12 cellular contexts compared by ENCODE assay signal in genomic region chr1:230153655-230154296, GRCh38.
DNase-seq lines count a peak whose midpoint lies in the region; ATAC-seq and TF ChIP-seq lines count a peak whose summit lies in the region.
"Had no signal": no experiment of that assay in that cellular context is flagged by ENCODE, and none has a peak within 500 bp of the region (broad histone marks: within the 10 kb centered on the region; RNA-seq: fewer than 3 reads in every experiment).

No MANE protein-coding gene starts in this region.

- peak overlapping the region; percentile 88 to 94 (median 91) for H3K27ac Mint-ChIP-seq in nephron
- H3K27ac Mint-ChIP-seq: activated T-helper 17 cell treated with anti-CD3 and anti-CD28 coated beads, Interleukin-2, amount 50 U/mL, for 72 hours had no signal

- TF ChIP-seq POLR2A in esophagus muscularis mucosa (IDR thresholded peaks at IDR 0.05; ENCODE audit: low read depth) = no peak
- TF ChIP-seq POLR2A in vagina (IDR thresholded peaks at IDR 0.05) = no peak

- 68% methylated on average over 10 of the region's 10 CpGs for WGBS in esophagus muscularis mucosa

- DNase-seq in NCI-H345 treated with DMSO at 0.1 percent for 48 hours (lab: John Stamatoyannopoulos, UW; ENCODE audit: unreplicated experiment) (peak; percentile 14), NCI-H345 (lab: John Stamatoyannopoulos, UW) (no peak), esophagus muscularis mucosa (ENCODE audit: extremely low spot score) (no peak), vagina (ENCODE audit: extremely low spot score in 2 of 2) (no peak), activated T-cell treated with anti-CD3 and anti-CD28 coated beads for 4 hours (no peak)
- DNase-seq: 8988T; NCI-H1694; stimulated activated CD4-positive, alpha-beta T cell treated with anti-CD3 and anti-CD28 coated beads, Interleukin-1b, Interleukin-23, amount 100 ng/mL, for 48 hours had no signal

- no peaks in the 10 kb centered on the region for H3K9me3 ChIP-seq in esophagus muscularis mucosa
- no peaks in the 10 kb centered on the region for H3K9me3 ChIP-seq in vagina

- TF ChIP-seq EP300 in esophagus muscularis mucosa (IDR thresholded peaks at IDR 0.05) = no peak

- ATAC-seq in HG03175 (IDR thresholded peaks at IDR 0.05; ENCODE audit: unreplicated experiment) (no peak), GM21576 (IDR thresholded peaks at IDR 0.05; ENCODE audit: unreplicated experiment) (no peak)
- ATAC-seq: activated T-helper 17 cell treated with anti-CD3 and anti-CD28 coated beads, Interleukin-2, amount 50 U/mL, for 72 hours had no signal

- H3K27me3 ChIP-seq in esophagus muscularis mucosa (no peaks in the 10 kb centered on the region), vagina (no peaks in the 10 kb centered on the region)

- peaks cover 37 to 87% (median 72%) of the 10 kb centered on the region in 4 donors for H3K4me1 ChIP-seq in esophagus muscularis mucosa
- H3K4me1 ChIP-seq in vagina = peaks cover 27% of the 10 kb centered on the region

- no peak overlapping the region for H3K4me3 Mint-ChIP-seq in nephron
- H3K4me3 Mint-ChIP-seq: activated T-helper 17 cell treated with anti-CD3 and anti-CD28 coated beads, Interleukin-2, amount 50 U/mL, for 72 hours had no signal

- H3K27me3 Mint-ChIP-seq in nephron (ENCODE audit: low read depth) = peaks cover 5% of the 10 kb centered on the region
- H3K27me3 Mint-ChIP-seq: activated T-helper 17 cell treated with anti-CD3 and anti-CD28 coated beads, Interleukin-2, amount 50 U/mL, for 72 hours had no signal

- H3K36me3 ChIP-seq in esophagus muscularis mucosa = peaks cover 0 to 3% (median 0%) of the 10 kb centered on the region in 4 donors
- no peaks in the 10 kb centered on the region for H3K36me3 ChIP-seq in vagina

- peaks cover 6% of the 10 kb centered on the region for H3K36me3 Mint-ChIP-seq in nephron (ENCODE audit: low read depth)

- H3K4me1 Mint-ChIP-seq in nephron = peaks cover 90% of the 10 kb centered on the region

- intact Hi-C loops in esophagus muscularis mucosa (cut with DNase I) (no loop called here), vagina (cut with DNase I) (no loop called here)

- peak overlapping the region; percentile 36 to 64 (median 52) for H3K27ac ChIP-seq in esophagus muscularis mucosa (replicated peaks in 1 of 4)
- H3K27ac ChIP-seq in vagina = peak overlapping the region; percentile 37

- TF ChIP-seq CTCF in esophagus muscularis mucosa (IDR thresholded peaks at IDR 0.05) (no peak), nephron (IDR thresholded peaks at IDR 0.05; ENCODE audit: unreplicated experiment in 3 of 3) (no peak), vagina (IDR thresholded peaks at IDR 0.05) (no peak)

- no peaks in the 10 kb centered on the region for H3K9me3 Mint-ChIP-seq in nephron
- H3K9me3 Mint-ChIP-seq: activated T-helper 17 cell treated with anti-CD3 and anti-CD28 coated beads, Interleukin-2, amount 50 U/mL, for 72 hours had no signal

- H3K4me3 ChIP-seq in esophagus muscularis mucosa (no peak overlapping the region), vagina (no peak overlapping the region)
